Comparison of ENCODE assay signal across 9 cellular contexts in genomic region chr17:4908711-4909496, GRCh38. TPM values are rescaled to one million over a fixed set of nuclear protein-coding genes. Genes with fewer than 3 reads are reported as not detected.
DNase-seq lines count a peak whose midpoint lies in the region; ATAC-seq and TF ChIP-seq lines count a peak whose summit lies in the region.
"Had no signal": no experiment of that assay in that cellular context is flagged by ENCODE, and none has a peak within 500 bp of the region (broad histone marks: within the 10 kb centered on the region; RNA-seq: fewer than 3 reads in every experiment).

No MANE protein-coding gene starts in this region.

- DNase-seq in COLO829 (ENCODE audit: low spot score) (peak; percentile 84), NCI-H748 (lab: John Stamatoyannopoulos, UW; ENCODE audit: unreplicated experiment) (peak; percentile 88), dorsolateral prefrontal cortex (peak; percentile 60 to 89 (median 84)), lower lobe of right lung (peak; percentile 92)
- peak; percentile 80 for DNase-seq in activated CD4-positive, alpha-beta T cell treated with anti-CD3 and anti-CD28 coated beads, Interleukin-2, amount 10 ng/mL, durations not matched to agents 7 days and 5 days
- DNase-seq in stimulated activated CD4-positive, alpha-beta T cell treated with anti-CD3 and anti-CD28 coated beads, Interleukin-4, amount 100 ng/mL, for 1 hour = peak; percentile 67

- H3K4me3 ChIP-seq in dorsolateral prefrontal cortex (peak overlapping the region in 19 of 59 donors; percentile 2 to 27 (median 15)), lower lobe of right lung (no peak overlapping the region)

- no peaks in the 10 kb centered on the region for H3K9me3 Mint-ChIP-seq in activated CD4-positive, alpha-beta T cell treated with anti-CD3 and anti-CD28 coated beads, Interleukin-2, amount 10 ng/mL, durations not matched to agents 7 days and 5 days

- no peaks in the 10 kb centered on the region for H3K36me3 Mint-ChIP-seq in activated CD4-positive, alpha-beta T cell treated with anti-CD3 and anti-CD28 coated beads, Interleukin-2, amount 10 ng/mL, durations not matched to agents 7 days and 5 days (ENCODE audit: low read depth)
- H3K36me3 Mint-ChIP-seq: activated naive CD8-positive, alpha-beta T cell had no signal

- peaks cover 6% of the 10 kb centered on the region for H3K4me1 ChIP-seq in lower lobe of right lung

- H3K27ac ChIP-seq in dorsolateral prefrontal cortex = peak overlapping the region in 47 of 59 donors; percentile 7 to 75 (median 59)
- H3K27ac ChIP-seq in lower lobe of right lung = peak overlapping the region; percentile 77

- H3K27me3 ChIP-seq in dorsolateral prefrontal cortex (no peaks in the 10 kb centered on the region), lower lobe of right lung (ENCODE audit: low read depth) (no peaks in the 10 kb centered on the region)

- no peaks in the 10 kb centered on the region for H3K36me3 ChIP-seq in lower lobe of right lung

- peaks cover 11% of the 10 kb centered on the region for H3K27me3 Mint-ChIP-seq in activated CD4-positive, alpha-beta T cell treated with anti-CD3 and anti-CD28 coated beads, Interleukin-2, amount 10 ng/mL, durations not matched to agents 7 days and 5 days
- H3K27me3 Mint-ChIP-seq: activated naive CD8-positive, alpha-beta T cell had no signal

- H3K27ac Mint-ChIP-seq in activated CD4-positive, alpha-beta T cell treated with anti-CD3 and anti-CD28 coated beads, Interleukin-2, amount 10 ng/mL, durations not matched to agents 7 days and 5 days = no peak overlapping the region
- H3K27ac Mint-ChIP-seq: activated naive CD8-positive, alpha-beta T cell had no signal

- H3K9me3 ChIP-seq in lower lobe of right lung = no peaks in the 10 kb centered on the region

- no peak overlapping the region for H3K4me3 Mint-ChIP-seq in activated CD4-positive, alpha-beta T cell treated with anti-CD3 and anti-CD28 coated beads, Interleukin-2, amount 10 ng/mL, durations not matched to agents 7 days and 5 days
- H3K4me3 Mint-ChIP-seq: activated naive CD8-positive, alpha-beta T cell had no signal

- POLR2A ChIA-PET in activated CD4-positive, alpha-beta T cell treated with anti-CD3 and anti-CD28 coated beads, Interleukin-2, amount 10 ng/mL, durations not matched to agents 7 days and 5 days (lab: Charles Lee) = no interaction called here

- intact Hi-C loops in dorsolateral prefrontal cortex (cut with DNase I) (loop anchor here (2.0 to 5.0 kb wide), 3 partner anchors 58 to 153 kb away; partner anchors contain the start of gene SPAG7 (in 2 of the 2)), lower lobe of right lung (cut with DNase I) (no loop called here)

- TF ChIP-seq CTCF in dorsolateral prefrontal cortex (IDR thresholded peaks at IDR 0.05 in 54 of 56, conservative IDR thresholded peaks at IDR 0.05 in 2 of 56; ENCODE audit: low read depth in 1 of 56, partially characterized antibody in 56 of 56) (peak; percentile 38 to 86 (median 74)), lower lobe of right lung (IDR thresholded peaks at IDR 0.05) (peak; percentile 91)

- ATAC-seq in HG03108 (IDR thresholded peaks at IDR 0.05; ENCODE audit: unreplicated experiment) (peak; percentile 77), lower lobe of right lung (peak; percentile 97 to 98), GM21390 (IDR thresholded peaks at IDR 0.05; ENCODE audit: unreplicated experiment) (no peak)

- CTCF ChIA-PET in activated CD4-positive, alpha-beta T cell treated with anti-CD3 and anti-CD28 coated beads, Interleukin-2, amount 10 ng/mL, durations not matched to agents 7 days and 5 days (lab: Charles Lee) = interaction anchor here (0.6 to 2.2 kb wide), 25 partner anchors 9 to 342 kb away, joined by 3 to 17 read pairs (median 4); partner anchors contain the start of genes ARRB2, C17orf107, CAMTA2 and ENO3

- peaks cover 1% of the 10 kb centered on the region for H3K4me1 Mint-ChIP-seq in activated CD4-positive, alpha-beta T cell treated with anti-CD3 and anti-CD28 coated beads, Interleukin-2, amount 10 ng/mL, durations not matched to agents 7 days and 5 days

RNA-seq across cellular contexts. Expression of gene CHRNE, which starts 6.0 kb away (rescaled TPM):
- under 1 TPM; 0.25 to 0.42 TPM for total RNA-seq in activated CD4-positive, alpha-beta T cell treated with anti-CD3 and anti-CD28 coated beads, Interleukin-2, amount 10 ng/mL, durations not matched to agents 7 days and 5 days
- total RNA-seq in dorsolateral prefrontal cortex (1 to 10 TPM in 67 of 120 experiments, under 1 TPM in 52, not detected in 1; 0.34 to 4.3 (median 1.1) TPM), lower lobe of right lung (0.71 TPM)

RNA-seq across cellular contexts. Expression of gene C17orf107, which starts 9.6 kb away (rescaled TPM):
- under 1 TPM; 0.77 to 0.92 TPM for total RNA-seq in activated CD4-positive, alpha-beta T cell treated with anti-CD3 and anti-CD28 coated beads, Interleukin-2, amount 10 ng/mL, durations not matched to agents 7 days and 5 days
- total RNA-seq in dorsolateral prefrontal cortex (10 to 100 TPM in 80 of 120 experiments, 1 to 10 TPM in 40; 4.7 to 18.4 (median 11.2) TPM), lower lobe of right lung (2.2 TPM)

RNA-seq across cellular contexts. Expression of gene GP1BA, which starts 23.2 kb away (rescaled TPM):
- total RNA-seq in activated CD4-positive, alpha-beta T cell treated with anti-CD3 and anti-CD28 coated beads, Interleukin-2, amount 10 ng/mL, durations not matched to agents 7 days and 5 days = not detected
- 1 to 10 TPM in 1 of 120 experiments, under 1 TPM in 15, not detected in 104; 0.16 to 1.0 (median 0.24) TPM for total RNA-seq in dorsolateral prefrontal cortex
- 0.92 TPM for total RNA-seq in lower lobe of right lung

RNA-seq across cellular contexts. Expression of gene SLC25A11, which starts 30.9 kb away (rescaled TPM):
- total RNA-seq in activated CD4-positive, alpha-beta T cell treated with anti-CD3 and anti-CD28 coated beads, Interleukin-2, amount 10 ng/mL, durations not matched to agents 7 days and 5 days = 10 to 100 TPM; 73.0 to 75.3 TPM
- total RNA-seq in dorsolateral prefrontal cortex (100 to 1,000 TPM in 9 of 120 experiments, 10 to 100 TPM in 111; 56.8 to 113 (median 82.2) TPM), lower lobe of right lung (59.9 TPM)

RNA-seq across cellular contexts. Expression of gene RNF167, which starts 31.2 kb away (rescaled TPM):
- 100 to 1,000 TPM; 254 to 273 TPM for total RNA-seq in activated CD4-positive, alpha-beta T cell treated with anti-CD3 and anti-CD28 coated beads, Interleukin-2, amount 10 ng/mL, durations not matched to agents 7 days and 5 days
- 100 to 1,000 TPM in 28 of 120 experiments, 10 to 100 TPM in 92; 65.3 to 121 (median 91.1) TPM for total RNA-seq in dorsolateral prefrontal cortex
- total RNA-seq in lower lobe of right lung = 97.5 TPM
